Comparison of ENCODE assay signal across 1 cellular context in genomic region chr9:134067904-134068741, GRCh38.
A peak's percentile ranks its signal among the peaks of the same experiment; 100 is the strongest.
TF ChIP-seq lines count a peak whose summit lies in the region.

TSS of gene BRD3 (minus strand) at chr9:134068026. CDS start at chr9:134053477, 14,549 bp downstream.

TF ChIP-seq in HepG2, 621 proteins besides CTCF, POLR2A, EP300 and RAD21 (continued from another document and continues in another):
- TF ChIP-seq, protein P1, sequence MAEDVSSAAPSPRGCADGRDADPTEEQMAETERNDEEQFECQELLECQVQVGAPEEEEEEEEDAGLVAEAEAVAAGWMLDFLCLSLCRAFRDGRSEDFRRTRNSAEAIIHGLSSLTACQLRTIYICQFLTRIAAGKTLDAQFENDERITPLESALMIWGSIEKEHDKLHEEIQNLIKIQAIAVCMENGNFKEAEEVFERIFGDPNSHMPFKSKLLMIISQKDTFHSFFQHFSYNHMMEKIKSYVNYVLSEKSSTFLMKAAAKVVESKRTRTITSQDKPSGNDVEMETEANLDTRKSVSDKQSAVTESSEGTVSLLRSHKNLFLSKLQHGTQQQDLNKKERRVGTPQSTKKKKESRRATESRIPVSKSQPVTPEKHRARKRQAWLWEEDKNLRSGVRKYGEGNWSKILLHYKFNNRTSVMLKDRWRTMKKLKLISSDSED (CRISPR knock-in tag; IDR thresholded peaks at IDR 0.05) = no peak
- TF ChIP-seq ZNF574 (CRISPR knock-in tag; IDR thresholded peaks at IDR 0.05) = 0 out of 2 replicates have a peak, but pooled peaks have one; percentile 43
- TF ChIP-seq ZNF619 (CRISPR knock-in tag; IDR thresholded peaks at IDR 0.05) = no peak
- TF ChIP-seq, protein P2, sequence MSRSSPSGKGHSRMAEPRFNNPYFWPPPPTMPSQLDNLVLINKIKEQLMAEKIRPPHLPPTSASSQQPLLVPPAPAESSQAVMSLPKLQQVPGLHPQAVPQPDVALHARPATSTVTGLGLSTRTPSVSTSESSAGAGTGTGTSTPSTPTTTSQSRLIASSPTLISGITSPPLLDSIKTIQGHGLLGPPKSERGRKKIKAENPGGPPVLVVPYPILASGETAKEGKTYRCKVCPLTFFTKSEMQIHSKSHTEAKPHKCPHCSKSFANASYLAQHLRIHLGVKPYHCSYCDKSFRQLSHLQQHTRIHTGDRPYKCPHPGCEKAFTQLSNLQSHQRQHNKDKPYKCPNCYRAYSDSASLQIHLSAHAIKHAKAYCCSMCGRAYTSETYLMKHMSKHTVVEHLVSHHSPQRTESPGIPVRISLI (CRISPR knock-in tag; IDR thresholded peaks at IDR 0.05; ENCODE audit: borderline replicate concordance) = no peak
- no peak for TF ChIP-seq TMF1 (CRISPR knock-in tag; IDR thresholded peaks at IDR 0.05; ENCODE audit: low read depth)
- TF ChIP-seq WIZ (CRISPR knock-in tag; IDR thresholded peaks at IDR 0.05) = no peak
- TF ChIP-seq, protein P3, sequence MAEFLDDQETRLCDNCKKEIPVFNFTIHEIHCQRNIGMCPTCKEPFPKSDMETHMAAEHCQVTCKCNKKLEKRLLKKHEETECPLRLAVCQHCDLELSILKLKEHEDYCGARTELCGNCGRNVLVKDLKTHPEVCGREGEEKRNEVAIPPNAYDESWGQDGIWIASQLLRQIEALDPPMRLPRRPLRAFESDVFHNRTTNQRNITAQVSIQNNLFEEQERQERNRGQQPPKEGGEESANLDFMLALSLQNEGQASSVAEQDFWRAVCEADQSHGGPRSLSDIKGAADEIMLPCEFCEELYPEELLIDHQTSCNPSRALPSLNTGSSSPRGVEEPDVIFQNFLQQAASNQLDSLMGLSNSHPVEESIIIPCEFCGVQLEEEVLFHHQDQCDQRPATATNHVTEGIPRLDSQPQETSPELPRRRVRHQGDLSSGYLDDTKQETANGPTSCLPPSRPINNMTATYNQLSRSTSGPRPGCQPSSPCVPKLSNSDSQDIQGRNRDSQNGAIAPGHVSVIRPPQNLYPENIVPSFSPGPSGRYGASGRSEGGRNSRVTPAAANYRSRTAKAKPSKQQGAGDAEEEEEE (CRISPR knock-in tag; IDR thresholded peaks at IDR 0.05; ENCODE audit: borderline replicate concordance) = no peak
- no peak for TF ChIP-seq ZNF709 (CRISPR knock-in tag; IDR thresholded peaks at IDR 0.05)
- TF ChIP-seq, protein P4, sequence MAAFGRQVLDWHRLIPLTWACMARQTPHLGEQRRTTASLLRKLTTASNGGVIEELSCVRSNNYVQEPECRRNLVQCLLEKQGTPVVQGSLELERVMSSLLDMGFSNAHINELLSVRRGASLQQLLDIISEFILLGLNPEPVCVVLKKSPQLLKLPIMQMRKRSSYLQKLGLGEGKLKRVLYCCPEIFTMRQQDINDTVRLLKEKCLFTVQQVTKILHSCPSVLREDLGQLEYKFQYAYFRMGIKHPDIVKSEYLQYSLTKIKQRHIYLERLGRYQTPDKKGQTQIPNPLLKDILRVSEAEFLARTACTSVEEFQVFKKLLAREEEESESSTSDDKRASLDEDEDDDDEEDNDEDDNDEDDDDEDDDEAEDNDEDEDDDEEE (CRISPR knock-in tag; IDR thresholded peaks at IDR 0.05) = no peak
- TF ChIP-seq, protein P5, sequence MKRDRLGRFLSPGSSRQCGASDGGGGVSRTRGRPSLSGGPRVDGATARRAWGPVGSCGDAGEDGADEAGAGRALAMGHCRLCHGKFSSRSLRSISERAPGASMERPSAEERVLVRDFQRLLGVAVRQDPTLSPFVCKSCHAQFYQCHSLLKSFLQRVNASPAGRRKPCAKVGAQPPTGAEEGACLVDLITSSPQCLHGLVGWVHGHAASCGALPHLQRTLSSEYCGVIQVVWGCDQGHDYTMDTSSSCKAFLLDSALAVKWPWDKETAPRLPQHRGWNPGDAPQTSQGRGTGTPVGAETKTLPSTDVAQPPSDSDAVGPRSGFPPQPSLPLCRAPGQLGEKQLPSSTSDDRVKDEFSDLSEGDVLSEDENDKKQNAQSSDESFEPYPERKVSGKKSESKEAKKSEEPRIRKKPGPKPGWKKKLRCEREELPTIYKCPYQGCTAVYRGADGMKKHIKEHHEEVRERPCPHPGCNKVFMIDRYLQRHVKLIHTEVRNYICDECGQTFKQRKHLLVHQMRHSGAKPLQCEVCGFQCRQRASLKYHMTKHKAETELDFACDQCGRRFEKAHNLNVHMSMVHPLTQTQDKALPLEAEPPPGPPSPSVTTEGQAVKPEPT (CRISPR knock-in tag; IDR thresholded peaks at IDR 0.05; ENCODE audit: low read depth) = peak; percentile 45; the same call in 1 of the 2 replicates
- TF ChIP-seq ZNF235 (CRISPR knock-in tag; IDR thresholded peaks at IDR 0.05; ENCODE audit: borderline replicate concordance) = no peak; the same call in 1 of the 2 replicates
- TF ChIP-seq RARA (CRISPR knock-in tag; IDR thresholded peaks at IDR 0.05) = no peak
- TF ChIP-seq DR1 (CRISPR knock-in tag; IDR thresholded peaks at IDR 0.05) = no peak
- TF ChIP-seq HOXA3 (CRISPR knock-in tag; IDR thresholded peaks at IDR 0.05) = peak; percentile 18; the same call in 1 of the 2 replicates
- TF ChIP-seq, protein P6, sequence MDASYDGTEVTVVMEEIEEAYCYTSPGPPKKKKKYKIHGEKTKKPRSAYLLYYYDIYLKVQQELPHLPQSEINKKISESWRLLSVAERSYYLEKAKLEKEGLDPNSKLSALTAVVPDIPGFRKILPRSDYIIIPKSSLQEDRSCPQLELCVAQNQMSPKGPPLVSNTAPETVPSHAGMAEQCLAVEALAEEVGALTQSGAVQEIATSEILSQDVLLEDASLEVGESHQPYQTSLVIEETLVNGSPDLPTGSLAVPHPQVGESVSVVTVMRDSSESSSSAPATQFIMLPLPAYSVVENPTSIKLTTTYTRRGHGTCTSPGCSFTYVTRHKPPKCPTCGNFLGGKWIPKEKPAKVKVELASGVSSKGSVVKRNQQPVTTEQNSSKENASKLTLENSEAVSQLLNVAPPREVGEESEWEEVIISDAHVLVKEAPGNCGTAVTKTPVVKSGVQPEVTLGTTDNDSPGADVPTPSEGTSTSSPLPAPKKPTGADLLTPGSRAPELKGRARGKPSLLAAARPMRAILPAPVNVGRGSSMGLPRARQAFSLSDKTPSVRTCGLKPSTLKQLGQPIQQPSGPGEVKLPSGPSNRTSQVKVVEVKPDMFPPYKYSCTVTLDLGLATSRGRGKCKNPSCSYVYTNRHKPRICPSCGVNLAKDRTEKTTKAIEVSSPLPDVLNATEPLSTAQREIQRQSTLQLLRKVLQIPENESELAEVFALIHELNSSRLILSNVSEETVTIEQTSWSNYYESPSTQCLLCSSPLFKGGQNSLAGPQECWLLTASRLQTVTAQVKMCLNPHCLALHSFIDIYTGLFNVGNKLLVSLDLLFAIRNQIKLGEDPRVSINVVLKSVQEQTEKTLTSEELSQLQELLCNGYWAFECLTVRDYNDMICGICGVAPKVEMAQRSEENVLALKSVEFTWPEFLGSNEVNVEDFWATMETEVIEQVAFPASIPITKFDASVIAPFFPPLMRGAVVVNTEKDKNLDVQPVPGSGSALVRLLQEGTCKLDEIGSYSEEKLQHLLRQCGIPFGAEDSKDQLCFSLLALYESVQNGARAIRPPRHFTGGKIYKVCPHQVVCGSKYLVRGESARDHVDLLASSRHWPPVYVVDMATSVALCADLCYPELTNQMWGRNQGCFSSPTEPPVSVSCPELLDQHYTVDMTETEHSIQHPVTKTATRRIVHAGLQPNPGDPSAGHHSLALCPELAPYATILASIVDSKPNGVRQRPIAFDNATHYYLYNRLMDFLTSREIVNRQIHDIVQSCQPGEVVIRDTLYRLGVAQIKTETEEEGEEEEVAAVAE (CRISPR knock-in tag; IDR thresholded peaks at IDR 0.05; ENCODE audit: borderline replicate concordance) = no peak
- peak; percentile 61 for TF ChIP-seq ZFX (CRISPR knock-in tag; IDR thresholded peaks at IDR 0.05; ENCODE audit: low read depth)
- peak; percentile 35; the same call in 1 of the 2 replicates for TF ChIP-seq LBX2 (CRISPR knock-in tag; IDR thresholded peaks at IDR 0.05; ENCODE audit: borderline replicate concordance)
- TF ChIP-seq ZNF766 (CRISPR knock-in tag; IDR thresholded peaks at IDR 0.05; ENCODE audit: borderline replicate concordance) = 0 out of 2 replicates have a peak, but pooled peaks have one; percentile 16
- TF ChIP-seq, protein P7, sequence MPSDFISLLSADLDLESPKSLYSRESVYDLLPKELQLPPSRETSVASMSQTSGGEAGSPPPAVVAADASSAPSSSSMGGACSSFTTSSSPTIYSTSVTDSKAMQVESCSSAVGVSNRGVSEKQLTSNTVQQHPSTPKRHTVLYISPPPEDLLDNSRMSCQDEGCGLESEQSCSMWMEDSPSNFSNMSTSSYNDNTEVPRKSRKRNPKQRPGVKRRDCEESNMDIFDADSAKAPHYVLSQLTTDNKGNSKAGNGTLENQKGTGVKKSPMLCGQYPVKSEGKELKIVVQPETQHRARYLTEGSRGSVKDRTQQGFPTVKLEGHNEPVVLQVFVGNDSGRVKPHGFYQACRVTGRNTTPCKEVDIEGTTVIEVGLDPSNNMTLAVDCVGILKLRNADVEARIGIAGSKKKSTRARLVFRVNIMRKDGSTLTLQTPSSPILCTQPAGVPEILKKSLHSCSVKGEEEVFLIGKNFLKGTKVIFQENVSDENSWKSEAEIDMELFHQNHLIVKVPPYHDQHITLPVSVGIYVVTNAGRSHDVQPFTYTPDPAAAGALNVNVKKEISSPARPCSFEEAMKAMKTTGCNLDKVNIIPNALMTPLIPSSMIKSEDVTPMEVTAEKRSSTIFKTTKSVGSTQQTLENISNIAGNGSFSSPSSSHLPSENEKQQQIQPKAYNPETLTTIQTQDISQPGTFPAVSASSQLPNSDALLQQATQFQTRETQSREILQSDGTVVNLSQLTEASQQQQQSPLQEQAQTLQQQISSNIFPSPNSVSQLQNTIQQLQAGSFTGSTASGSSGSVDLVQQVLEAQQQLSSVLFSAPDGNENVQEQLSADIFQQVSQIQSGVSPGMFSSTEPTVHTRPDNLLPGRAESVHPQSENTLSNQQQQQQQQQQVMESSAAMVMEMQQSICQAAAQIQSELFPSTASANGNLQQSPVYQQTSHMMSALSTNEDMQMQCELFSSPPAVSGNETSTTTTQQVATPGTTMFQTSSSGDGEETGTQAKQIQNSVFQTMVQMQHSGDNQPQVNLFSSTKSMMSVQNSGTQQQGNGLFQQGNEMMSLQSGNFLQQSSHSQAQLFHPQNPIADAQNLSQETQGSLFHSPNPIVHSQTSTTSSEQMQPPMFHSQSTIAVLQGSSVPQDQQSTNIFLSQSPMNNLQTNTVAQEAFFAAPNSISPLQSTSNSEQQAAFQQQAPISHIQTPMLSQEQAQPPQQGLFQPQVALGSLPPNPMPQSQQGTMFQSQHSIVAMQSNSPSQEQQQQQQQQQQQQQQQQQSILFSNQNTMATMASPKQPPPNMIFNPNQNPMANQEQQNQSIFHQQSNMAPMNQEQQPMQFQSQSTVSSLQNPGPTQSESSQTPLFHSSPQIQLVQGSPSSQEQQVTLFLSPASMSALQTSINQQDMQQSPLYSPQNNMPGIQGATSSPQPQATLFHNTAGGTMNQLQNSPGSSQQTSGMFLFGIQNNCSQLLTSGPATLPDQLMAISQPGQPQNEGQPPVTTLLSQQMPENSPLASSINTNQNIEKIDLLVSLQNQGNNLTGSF (CRISPR knock-in tag; IDR thresholded peaks at IDR 0.05) = no peak
- TF ChIP-seq ZNF30 (CRISPR knock-in tag; IDR thresholded peaks at IDR 0.05) = no peak
- TF ChIP-seq, protein P8, sequence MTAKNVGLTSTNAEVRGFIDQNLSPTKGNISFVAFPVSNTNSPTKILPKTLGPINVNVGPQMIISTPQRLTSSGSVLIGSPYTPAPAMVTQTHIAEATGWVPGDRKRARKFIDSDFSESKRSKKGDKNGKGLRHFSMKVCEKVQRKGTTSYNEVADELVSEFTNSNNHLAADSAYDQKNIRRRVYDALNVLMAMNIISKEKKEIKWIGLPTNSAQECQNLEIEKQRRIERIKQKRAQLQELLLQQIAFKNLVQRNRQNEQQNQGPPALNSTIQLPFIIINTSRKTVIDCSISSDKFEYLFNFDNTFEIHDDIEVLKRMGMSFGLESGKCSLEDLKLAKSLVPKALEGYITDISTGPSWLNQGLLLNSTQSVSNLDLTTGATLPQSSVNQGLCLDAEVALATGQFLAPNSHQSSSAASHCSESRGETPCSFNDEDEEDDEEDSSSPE (CRISPR knock-in tag; IDR thresholded peaks at IDR 0.05) = 0 out of 2 replicates have a peak, but pooled peaks have one; percentile 17
- TF ChIP-seq ARNT2 (CRISPR knock-in tag; IDR thresholded peaks at IDR 0.05; ENCODE audit: low read depth) = peak; percentile 40
- TF ChIP-seq, protein P9, sequence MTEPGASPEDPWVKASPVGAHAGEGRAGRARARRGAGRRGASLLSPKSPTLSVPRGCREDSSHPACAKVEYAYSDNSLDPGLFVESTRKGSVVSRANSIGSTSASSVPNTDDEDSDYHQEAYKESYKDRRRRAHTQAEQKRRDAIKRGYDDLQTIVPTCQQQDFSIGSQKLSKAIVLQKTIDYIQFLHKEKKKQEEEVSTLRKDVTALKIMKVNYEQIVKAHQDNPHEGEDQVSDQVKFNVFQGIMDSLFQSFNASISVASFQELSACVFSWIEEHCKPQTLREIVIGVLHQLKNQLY (CRISPR knock-in tag; IDR thresholded peaks at IDR 0.05) = no peak
- TF ChIP-seq, protein P10, sequence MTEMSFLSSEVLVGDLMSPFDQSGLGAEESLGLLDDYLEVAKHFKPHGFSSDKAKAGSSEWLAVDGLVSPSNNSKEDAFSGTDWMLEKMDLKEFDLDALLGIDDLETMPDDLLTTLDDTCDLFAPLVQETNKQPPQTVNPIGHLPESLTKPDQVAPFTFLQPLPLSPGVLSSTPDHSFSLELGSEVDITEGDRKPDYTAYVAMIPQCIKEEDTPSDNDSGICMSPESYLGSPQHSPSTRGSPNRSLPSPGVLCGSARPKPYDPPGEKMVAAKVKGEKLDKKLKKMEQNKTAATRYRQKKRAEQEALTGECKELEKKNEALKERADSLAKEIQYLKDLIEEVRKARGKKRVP (CRISPR knock-in tag; IDR thresholded peaks at IDR 0.05) = no peak
- TF ChIP-seq CSRNP2 (CRISPR knock-in tag; conservative IDR thresholded peaks at IDR 0.05; ENCODE audit: low read depth) = no peak
